ENCODE assay signal across 30 cellular contexts in the genomic region with DNA sequence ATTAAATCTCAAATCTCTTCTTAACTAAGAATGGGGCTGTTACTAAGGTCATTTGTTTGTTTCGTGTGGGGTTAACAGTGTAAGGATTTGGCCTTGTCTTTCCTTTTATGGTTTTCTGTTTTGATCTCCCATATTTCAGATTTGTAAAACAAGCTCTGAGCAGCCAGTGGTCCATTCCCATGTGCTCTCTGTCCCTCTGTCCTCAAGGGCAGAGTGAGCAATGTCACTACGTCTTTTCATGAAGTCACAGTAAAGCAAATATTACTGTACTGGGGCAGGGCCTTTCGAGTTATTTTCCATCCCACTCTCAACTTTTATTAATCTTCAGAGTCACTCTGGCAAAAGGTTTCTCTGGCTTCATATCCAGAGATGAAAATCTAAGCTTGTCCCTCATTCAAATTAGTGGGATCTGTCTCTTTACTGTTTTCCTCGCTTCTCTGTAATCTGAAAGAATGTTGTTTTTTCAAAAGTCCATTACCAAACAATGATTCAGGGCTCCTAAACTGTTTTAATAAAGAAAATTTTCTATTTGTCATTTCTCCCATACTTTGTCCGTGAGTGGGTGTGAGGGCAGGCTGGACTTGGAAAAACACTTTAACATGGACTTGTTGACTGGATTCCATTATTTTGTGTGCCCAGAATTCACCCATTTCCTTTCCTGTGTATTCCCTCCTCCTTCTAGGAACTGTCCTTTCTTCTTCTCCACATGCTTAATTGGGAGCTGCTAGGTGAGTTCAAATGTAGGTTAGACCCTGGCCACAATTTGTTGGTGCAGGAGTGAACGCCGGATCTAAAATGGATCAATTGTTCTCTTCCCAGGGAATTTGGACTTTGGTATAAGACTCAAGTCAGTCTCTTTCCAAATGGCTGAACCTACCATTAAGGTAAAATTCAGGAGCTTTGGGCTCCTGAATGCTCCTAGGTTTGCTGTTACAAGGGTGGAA. TPM values are rescaled to one million over a fixed set of nuclear protein-coding genes. Genes with fewer than 3 reads are reported as not detected.
DNase-seq lines count a peak whose midpoint lies in the region; ATAC-seq, FAIRE-seq and TF ChIP-seq lines count a peak whose summit lies in the region.
"Had no signal": no experiment of that assay in that cellular context is flagged by ENCODE, and none has a peak within 500 bp of the region (broad histone marks: within the 10 kb centered on the region; RNA-seq: fewer than 3 reads in every experiment).

No MANE protein-coding gene starts in this region.

- no peak overlapping the region for H3K27ac Mint-ChIP-seq in astrocyte (ENCODE audit: unreplicated experiment)
- H3K27ac Mint-ChIP-seq: CD8-positive, alpha-beta T cell; dendritic cell treated with granulocyte-macrophage colony-stimulating factor and Interleukin-4, amounts not matched to agents 40 ng/mL and 50 ng/mL, for 4 days; neural progenitor cell; progenitor cell of endocrine pancreas; T-helper 2 cell treated with Interferon-gamma antibody and Interleukin-4, amounts not matched to agents 5 μg/mL and 100 μg/mL, for 36 hours had no signal

- H3K36me3 Mint-ChIP-seq in astrocyte (ENCODE audit: low read depth, unreplicated experiment): no peaks in the 10 kb centered on the region
- H3K36me3 Mint-ChIP-seq: CD8-positive, alpha-beta T cell; neural progenitor cell had no signal

- no peak overlapping the region for H3K4ac ChIP-seq in neuronal stem cell (ENCODE audit: low read length)

- TF ChIP-seq CTCF in C4-2B (conservative IDR thresholded peaks at IDR 0.05): no peak
- TF ChIP-seq CTCF in astrocyte (IDR thresholded peaks at IDR 0.05; ENCODE audit: insufficient read depth, low read depth, low read length): no peak
- TF ChIP-seq CTCF in fibroblast of villous mesenchyme (IDR thresholded peaks at IDR 0.05; ENCODE audit: insufficient read depth, low read depth, low read length): no peak

- no peak overlapping the region for H4K8ac ChIP-seq in neuronal stem cell (ENCODE audit: low read depth, low read length)

- H3K27me3 ChIP-seq in astrocyte (ENCODE audit: insufficient read depth, low read length) (no peaks in the 10 kb centered on the region), subcutaneous abdominal adipose tissue (ENCODE audit: control insufficient read depth in 5 of 5, insufficient read depth in 4 of 5, low read length in 5 of 5) (no peaks in the 10 kb centered on the region), neuronal stem cell (ENCODE audit: control insufficient read depth in 3 of 3, insufficient read depth in 3 of 3, low read depth in 1 of 3, low read length in 3 of 3) (peaks cover 0 to under 1% (median 0%) of the 10 kb centered on the region in 3 experiments)
- H3K27me3 ChIP-seq: adrenal gland, breast epithelium, neural progenitor cell, uterus had no signal

- H3K36me3 ChIP-seq in astrocyte (ENCODE audit: insufficient read depth, low read length) (no peaks in the 10 kb centered on the region), subcutaneous abdominal adipose tissue (ENCODE audit: control insufficient read depth in 5 of 5, insufficient read depth in 5 of 5, low read length in 5 of 5) (no peaks in the 10 kb centered on the region), neuronal stem cell (replicated peaks in 1 of 2; ENCODE audit: control insufficient read depth in 2 of 2, insufficient read depth in 2 of 2, low read length in 2 of 2) (no peaks in the 10 kb centered on the region)
- H3K36me3 ChIP-seq: adrenal gland, breast epithelium, neural progenitor cell, uterus had no signal

- H3K9ac ChIP-seq in astrocyte (ENCODE audit: low read length): no peak overlapping the region
- H3K9ac ChIP-seq in subcutaneous abdominal adipose tissue (ENCODE audit: low read length in 5 of 5): no peak overlapping the region
- H3K9ac ChIP-seq in neuronal stem cell (ENCODE audit: low read depth, low read length, poor library complexity): no peak overlapping the region
- H3K9ac ChIP-seq: neural progenitor cell had no signal

- no peak overlapping the region for H2BK5ac ChIP-seq in neuronal stem cell (ENCODE audit: low read length)

- H2AK5ac ChIP-seq in neuronal stem cell (ENCODE audit: low read depth, low read length): no peak overlapping the region

- H3K9me3 ChIP-seq in astrocyte (ENCODE audit: insufficient read depth, low read depth, low read length) (no peaks in the 10 kb centered on the region), subcutaneous abdominal adipose tissue (ENCODE audit: control insufficient read depth in 5 of 5, low read length in 5 of 5) (no peaks in the 10 kb centered on the region), neuronal stem cell (replicated peaks in 1 of 2; ENCODE audit: control insufficient read depth in 2 of 2, insufficient read depth in 1 of 2, low read depth in 1 of 2, low read length in 2 of 2) (no peaks in the 10 kb centered on the region)
- H3K9me3 ChIP-seq: adrenal gland, breast epithelium, uterus had no signal

- H3K79me1 ChIP-seq in neuronal stem cell (ENCODE audit: low read depth, low read length): no peaks in the 10 kb centered on the region

- no peak overlapping the region for H4K91ac ChIP-seq in neuronal stem cell (ENCODE audit: low read depth, low read length, poor library complexity)

- no peak overlapping the region for H3K4me3 Mint-ChIP-seq in astrocyte (ENCODE audit: unreplicated experiment)
- H3K4me3 Mint-ChIP-seq: CD8-positive, alpha-beta T cell; dendritic cell treated with granulocyte-macrophage colony-stimulating factor and Interleukin-4, amounts not matched to agents 40 ng/mL and 50 ng/mL, for 4 days; neural progenitor cell; T-helper 2 cell treated with Interferon-gamma antibody and Interleukin-4, amounts not matched to agents 5 μg/mL and 100 μg/mL, for 36 hours had no signal

- H3K14ac ChIP-seq in neuronal stem cell (ENCODE audit: low read length): no peak overlapping the region

- peaks cover 16% of the 10 kb centered on the region for H3K4me1 Mint-ChIP-seq in astrocyte (ENCODE audit: low read depth, unreplicated experiment)
- H3K4me1 Mint-ChIP-seq: neural progenitor cell had no signal

- H4K20me1 ChIP-seq in astrocyte (ENCODE audit: insufficient read depth, low read length): no peaks in the 10 kb centered on the region

- H3K27ac ChIP-seq in C4-2B (peak overlapping the region; percentile 30), astrocyte (ENCODE audit: low read depth, low read length) (no peak overlapping the region), subcutaneous abdominal adipose tissue (ENCODE audit: low read depth, low read length) (peak overlapping the region; percentile 71), neuronal stem cell (replicated peaks; ENCODE audit: low read length) (no peak overlapping the region)
- H3K27ac ChIP-seq: adrenal gland, breast epithelium, HL-60, neural progenitor cell, RWPE1, uterus, VCaP had no signal

- H3K4me1 ChIP-seq in astrocyte (ENCODE audit: insufficient read depth, low read length): peaks cover 14% of the 10 kb centered on the region
- H3K4me1 ChIP-seq in subcutaneous abdominal adipose tissue (ENCODE audit: control insufficient read depth in 5 of 5, insufficient read depth in 5 of 5, low read length in 5 of 5): peaks cover 0 to 27% (median 20%) of the 10 kb centered on the region in 5 donors
- H3K4me1 ChIP-seq in neuronal stem cell (ENCODE audit: control insufficient read depth in 2 of 2, insufficient read depth in 1 of 2, low read depth in 1 of 2, low read length in 2 of 2): no peaks in the 10 kb centered on the region
- H3K4me1 ChIP-seq: breast epithelium, neural progenitor cell, uterus had no signal

- H3K4me3 ChIP-seq in astrocyte (ENCODE audit: insufficient read depth, low read depth, low read length) (no peak overlapping the region), fibroblast of villous mesenchyme (ENCODE audit: low read depth, low read length) (no peak overlapping the region), subcutaneous abdominal adipose tissue (ENCODE audit: low read depth in 1 of 5, low read length in 5 of 5) (no peak overlapping the region), neuronal stem cell (ENCODE audit: low read length in 2 of 2) (no peak overlapping the region)
- H3K4me3 ChIP-seq: adrenal gland, breast epithelium, neural progenitor cell, skin epidermis, uterus had no signal

- H2AFZ ChIP-seq in astrocyte (ENCODE audit: low read depth, low read length) (no peak overlapping the region), neuronal stem cell (ENCODE audit: low read length) (no peak overlapping the region)

- ATAC-seq in HG02759 (IDR thresholded peaks at IDR 0.05; ENCODE audit: unreplicated experiment) (no peak), HG02763 (IDR thresholded peaks at IDR 0.05; ENCODE audit: unreplicated experiment) (no peak), HG03439 (IDR thresholded peaks at IDR 0.05; ENCODE audit: unreplicated experiment) (no peak)
- ATAC-seq: CD8-positive, alpha-beta T cell had no signal

- H3K9me3 Mint-ChIP-seq in astrocyte (ENCODE audit: unreplicated experiment): peaks cover 3% of the 10 kb centered on the region
- H3K9me3 Mint-ChIP-seq: CD8-positive, alpha-beta T cell; dendritic cell treated with granulocyte-macrophage colony-stimulating factor and Interleukin-4, amounts not matched to agents 40 ng/mL and 50 ng/mL, for 4 days had no signal

- H2BK15ac ChIP-seq in neuronal stem cell (ENCODE audit: low read length): no peak overlapping the region

- peak; percentile 25 for DNase-seq in astrocyte (ENCODE audit: low read depth)
- peak; percentile 53 for DNase-seq in fibroblast of villous mesenchyme (ENCODE audit: low read depth)
- no peak for DNase-seq in neuronal stem cell (ENCODE audit: low spot score)
- DNase-seq: activated CD4-positive, alpha-beta T cell treated with anti-CD3 and anti-CD28 coated beads for 48 hours; activated naive CD4-positive, alpha-beta T cell; activated T-cell treated with anti-CD3 and anti-CD28 coated beads, Interleukin-2, amount 50 U/mL, for 48 hours; CD8-positive, alpha-beta T cell; GDM1; glutamatergic neuron; H7; mammary epithelial cell; NCI-H1092; NCI-H187; stimulated activated CD4-positive, alpha-beta T cell treated with anti-CD3 and anti-CD28 coated beads, Interleukin-1b, Interleukin-23, amount 100 ng/mL, for 48 hours; uterus had no signal

- H3K27me3 Mint-ChIP-seq in astrocyte (ENCODE audit: low read depth, unreplicated experiment): peaks cover 2% of the 10 kb centered on the region
- H3K27me3 Mint-ChIP-seq: progenitor cell of endocrine pancreas had no signal

- no CpG with 5 or more reads among the region's 7 CpGs for WGBS in neuronal stem cell (ENCODE audit: extremely low coverage in 2 of 2, insufficient read length in 2 of 2, insufficient replicate concordance in 1 of 2), 2 donors

- no peaks in the 10 kb centered on the region for H3K79me2 ChIP-seq in astrocyte (ENCODE audit: insufficient read depth, low read length)

- no peak overlapping the region for H3K23ac ChIP-seq in neuronal stem cell (ENCODE audit: low read depth, low read length, poor library complexity)

- no peak overlapping the region for H3K18ac ChIP-seq in neuronal stem cell (ENCODE audit: low read length)

- H2BK120ac ChIP-seq in neuronal stem cell (ENCODE audit: low read depth, low read length): no peak overlapping the region

- no peak overlapping the region for H2BK12ac ChIP-seq in neuronal stem cell (ENCODE audit: low read length)

- H3K4me2 ChIP-seq in astrocyte (ENCODE audit: low read length) (no peak overlapping the region), neuronal stem cell (ENCODE audit: insufficient read depth, low read length, poor library complexity, severe bottlenecking) (no peak overlapping the region)
- H3K4me2 ChIP-seq: neural progenitor cell had no signal

- FAIRE-seq in astrocyte (lab: Jason Lieb, UNC): no peak

RNA-seq across cellular contexts. Expression of a gene that starts 42.1 kb away (rescaled TPM):
- 42.3 and 52.1 TPM in 2 replicates for total RNA-seq in astrocyte
- total RNA-seq in fibroblast of villous mesenchyme: 160 and 180 TPM in 2 replicates
- polyA plus RNA-seq in neuronal stem cell (2013, experiment 1 of 2): 33.7 TPM
- 38.1 TPM for polyA plus RNA-seq in neuronal stem cell (2013, experiment 2 of 2)

Comparison
In these comparisons a context has a peak if more than half of its experiments do, and no peak if none do; other contexts are left out.
1. H3K27ac ChIP-seq: peak in C4-2B (single experiment) and subcutaneous abdominal adipose tissue (single experiment); none in astrocyte (single experiment) and neuronal stem cell (single experiment).